Comparison of ENCODE assay signal across 24 cellular contexts in genomic region chr12:13734753-13735152, GRCh38.
DNase-seq lines count a peak whose midpoint lies in the region; ATAC-seq, FAIRE-seq and TF ChIP-seq lines count a peak whose summit lies in the region.
"Had no signal": no experiment of that assay in that cellular context is flagged by ENCODE, and none has a peak within 500 bp of the region (broad histone marks: within the 10 kb centered on the region; RNA-seq: fewer than 3 reads in every experiment).

No MANE protein-coding gene starts in this region.

- no peak overlapping the region for H3K27ac Mint-ChIP-seq in MCF 10A (ENCODE audit: low read depth, unreplicated experiment)
- H3K27ac Mint-ChIP-seq: CD14-positive monocyte; CD4-positive, alpha-beta T cell; CD8-positive, alpha-beta memory T cell had no signal

- ATAC-seq in mucosa of descending colon, result peak; percentile 78
- no peak for ATAC-seq in GM21825 (IDR thresholded peaks at IDR 0.05; ENCODE audit: unreplicated experiment)
- ATAC-seq: GM12878 had no signal

- H3K4me3 ChIP-seq in mammary epithelial cell (replicated peaks in 1 of 3; ENCODE audit: insufficient read depth in 1 of 3, low read depth in 2 of 3, low read length in 3 of 3) (no peak overlapping the region), bronchial epithelial cell (ENCODE audit: low read depth, low read length) (no peak overlapping the region), mucosa of descending colon (no peak overlapping the region)
- H3K4me3 ChIP-seq: A549; BLaER1 treated with 17β-estradiol and CSF1 and Interleukin-3, amounts not matched to agents 10 nM and 100 nM; GM12878; HAP-1 had no signal

- dilution Hi-C loops in mammary epithelial cell (cut with HindIII; ENCODE audit: low sequenced_read_pairs), result no loop called here

- H3K9ac ChIP-seq in mammary epithelial cell (ENCODE audit: insufficient read depth, low read length), result no peak overlapping the region
- H3K9ac ChIP-seq: BLaER1 treated with 17β-estradiol and CSF1 and Interleukin-3, amounts not matched to agents 10 nM and 100 nM had no signal

- FAIRE-seq in bronchial epithelial cell (lab: Jason Lieb, UNC), result no peak
- FAIRE-seq: A549, GM12878, GM19239, H54 had no signal

- H3K4me2 ChIP-seq in mammary epithelial cell (ENCODE audit: insufficient read depth, low read depth, low read length), result no peak overlapping the region
- H3K4me2 ChIP-seq: A549; BLaER1 treated with 17β-estradiol and CSF1 and Interleukin-3, amounts not matched to agents 10 nM and 100 nM had no signal

- no peaks in the 10 kb centered on the region for H3K79me2 ChIP-seq in mammary epithelial cell (ENCODE audit: insufficient read depth, low read length)

- DNase-seq in mammary epithelial cell (peak; percentile 5), MCF 10A (ENCODE audit: unreplicated experiment) (no peak), bronchial epithelial cell (ENCODE audit: low read depth) (peak; percentile 15), mucosa of descending colon (no peak), NCI-H226 (no peak)
- DNase-seq: 8988T; ACHN; AML-193; BE2C; CD4-positive, alpha-beta T cell; CD8-positive, alpha-beta memory T cell; DMS 273 treated with DMSO at 0.1 percent for 48 hours; DMS79; EL; GDM1; GOT3 had no signal

- H3K36me3 Mint-ChIP-seq in MCF 10A (ENCODE audit: insufficient read depth, unreplicated experiment), result no peaks in the 10 kb centered on the region
- H3K36me3 Mint-ChIP-seq: CD14-positive monocyte; CD8-positive, alpha-beta memory T cell had no signal

- peaks cover 22% of the 10 kb centered on the region for H3K27me3 Mint-ChIP-seq in MCF 10A (ENCODE audit: insufficient read depth, unreplicated experiment)

- H3K9me3 Mint-ChIP-seq in MCF 10A (ENCODE audit: unreplicated experiment), result no peaks in the 10 kb centered on the region
- H3K9me3 Mint-ChIP-seq: CD8-positive, alpha-beta memory T cell had no signal

- H4K20me1 ChIP-seq in mammary epithelial cell (ENCODE audit: insufficient read depth, low read length), result no peaks in the 10 kb centered on the region
- H4K20me1 ChIP-seq: BLaER1 treated with 17β-estradiol and CSF1 and Interleukin-3, amounts not matched to agents 10 nM and 100 nM had no signal

- TF ChIP-seq CTCF in mammary epithelial cell (conservative IDR thresholded peaks at IDR 0.05 in 1 of 2, IDR thresholded peaks at IDR 0.05 in 1 of 2; ENCODE audit: extremely low read depth in 1 of 2, insufficient read depth in 1 of 2, low read depth in 1 of 2, low read length in 2 of 2) (no peak), MCF 10A (IDR thresholded peaks at IDR 0.05; ENCODE audit: unreplicated experiment) (no peak), bronchial epithelial cell (IDR thresholded peaks at IDR 0.05; ENCODE audit: insufficient read depth, low read length, severe bottlenecking) (no peak), mucosa of descending colon (IDR thresholded peaks at IDR 0.05) (no peak)

- POLR2A ChIA-PET in MCF 10A (lab: Yijun Ruan, JAX), result no interaction called here

- no peak overlapping the region for H3K4me3 Mint-ChIP-seq in MCF 10A (ENCODE audit: unreplicated experiment)
- H3K4me3 Mint-ChIP-seq: CD14-positive monocyte; CD4-positive, alpha-beta T cell; CD8-positive, alpha-beta memory T cell had no signal

- H3K27me3 ChIP-seq in mammary epithelial cell (ENCODE audit: insufficient read depth, low read length) (no peaks in the 10 kb centered on the region), bronchial epithelial cell (ENCODE audit: control insufficient read depth, insufficient read depth, low read length) (no peaks in the 10 kb centered on the region)
- H3K27me3 ChIP-seq: BLaER1 treated with 17β-estradiol and CSF1 and Interleukin-3, amounts not matched to agents 10 nM and 100 nM had no signal

- no TSS peak for BruUV-seq in mammary epithelial cell (replicated peaks; lab: Mats Ljungman, UMichigan)
- no TSS peak for BruUV-seq in MCF 10A (replicated peaks; lab: Mats Ljungman, UMichigan)

- H3K4me1 Mint-ChIP-seq in MCF 10A (ENCODE audit: insufficient read depth, unreplicated experiment), result no peaks in the 10 kb centered on the region
- H3K4me1 Mint-ChIP-seq: CD8-positive, alpha-beta memory T cell had no signal

- no peak overlapping the region for H3K27ac ChIP-seq in mammary epithelial cell (ENCODE audit: insufficient read depth, low read depth, low read length)
- H3K27ac ChIP-seq: A549; BLaER1 treated with 17β-estradiol and CSF1 and Interleukin-3, amounts not matched to agents 10 nM and 100 nM had no signal

- in situ Hi-C loops in mammary epithelial cell (cut with MboI; ENCODE audit: low sequenced_read_pairs in 2 of 2), result loop anchor here in 1 of 2 donors (25.0 kb wide), 1 partner anchor 428 kb away; no protein-coding TSS in a partner anchor

- H3K4me1 ChIP-seq in mammary epithelial cell (ENCODE audit: insufficient read depth, low read length) (no peaks in the 10 kb centered on the region), mucosa of descending colon (ENCODE audit: low read depth) (no peaks in the 10 kb centered on the region)
- H3K4me1 ChIP-seq: BE2C, HAP-1 had no signal

- intact Hi-C loops in mammary epithelial cell (cut with micrococcal nuclease), result loop anchor here (5.0 kb wide), 2 partner anchors 128 to 457 kb away; no protein-coding TSS in a partner anchor
- intact Hi-C loops in MCF 10A (cut with micrococcal nuclease), result no loop called here
- intact Hi-C loops in mucosa of descending colon (cut with DNase I, micrococcal nuclease), result loop anchor here in 1 of 2 donors (10.0 kb wide), 1 partner anchor 210 kb away; no protein-coding TSS in a partner anchor

- H2AFZ ChIP-seq in mammary epithelial cell (ENCODE audit: low read depth, low read length), result no peak overlapping the region

- no peaks in the 10 kb centered on the region for H3K36me3 ChIP-seq in mammary epithelial cell (ENCODE audit: insufficient read depth, low read length)
- H3K36me3 ChIP-seq in bronchial epithelial cell (ENCODE audit: control insufficient read depth, insufficient read depth, low read length), result no peaks in the 10 kb centered on the region
- no peaks in the 10 kb centered on the region for H3K36me3 ChIP-seq in mucosa of descending colon (ENCODE audit: low read depth)
- H3K36me3 ChIP-seq: BE2C; BLaER1 treated with 17β-estradiol and CSF1 and Interleukin-3, amounts not matched to agents 10 nM and 100 nM; HAP-1 had no signal

- H3K9me3 ChIP-seq in mammary epithelial cell (replicated peaks; ENCODE audit: insufficient read depth, low read length), result no peaks in the 10 kb centered on the region
- H3K9me3 ChIP-seq in mucosa of descending colon, result no peaks in the 10 kb centered on the region
- H3K9me3 ChIP-seq: A549, BE2C, HAP-1 had no signal

- CTCF ChIA-PET in mammary epithelial cell (lab: Charles Lee; ENCODE audit: low non-redundant PET), result no interaction called here
- CTCF ChIA-PET in MCF 10A (lab: Yijun Ruan, JAX), result no interaction called here

- WGBS in mammary epithelial cell (ENCODE audit: low coverage, missing lambda C conversion rate), result 21% methylated on average over 2 of the region's 2 CpGs

Comparison
In these comparisons a context has a peak if more than half of its experiments do, and no peak if none do; other contexts are left out.
1. DNase-seq: peak in mammary epithelial cell (single experiment) and bronchial epithelial cell (single experiment); none in MCF 10A (single experiment), mucosa of descending colon (0 of 3) and NCI-H226 (single experiment).